In genomic region chr15:73369073-73369694, GRCh38 we compare ENCODE assay signal across 17 cellular contexts. TPM values are rescaled to one million over a fixed set of nuclear protein-coding genes. Genes with fewer than 3 reads are reported as not detected.
DNase-seq lines count a peak whose midpoint lies in the region; ATAC-seq and TF ChIP-seq lines count a peak whose summit lies in the region.
"Had no signal": no experiment of that assay in that cellular context is flagged by ENCODE, and none has a peak within 500 bp of the region (broad histone marks: within the 10 kb centered on the region; RNA-seq: fewer than 3 reads in every experiment).

No MANE protein-coding gene starts in this region.

- no peaks in the 10 kb centered on the region for H3K9me2 ChIP-seq in SK-N-SH

- peaks cover 51% of the 10 kb centered on the region for H3K27me3 Mint-ChIP-seq in WTC11 (ENCODE audit: low read depth)
- H3K27me3 Mint-ChIP-seq in activated T-helper 17 cell treated with anti-CD3 and anti-CD28 coated beads, Interleukin-2, amount 50 U/mL, for 72 hours, result peaks cover 46% of the 10 kb centered on the region

- TF ChIP-seq EP300 in SK-N-SH (IDR thresholded peaks at IDR 0.05; ENCODE audit: borderline replicate concordance in 1 of 2, low read depth in 1 of 2, low read length in 1 of 2), result no peak
- no peak for TF ChIP-seq EP300 in tibial nerve (IDR thresholded peaks at IDR 0.05)

- TF ChIP-seq POLR2A in tibial nerve (IDR thresholded peaks at IDR 0.05), result no peak

- H4K20me1 ChIP-seq in SK-N-SH (ENCODE audit: insufficient read depth), result no peaks in the 10 kb centered on the region
- H4K20me1 ChIP-seq in smooth muscle cell (ENCODE audit: low read depth), result no peaks in the 10 kb centered on the region

- no peaks in the 10 kb centered on the region for H3K79me2 ChIP-seq in SK-N-SH (ENCODE audit: insufficient read depth)
- no peaks in the 10 kb centered on the region for H3K79me2 ChIP-seq in smooth muscle cell (ENCODE audit: low read depth)

- DNase-seq in SK-N-SH, result peak; percentile 57
- DNase-seq in WTC11 (ENCODE audit: low spot score), result peak; percentile 49
- no peak for DNase-seq in smooth muscle cell (lab: John Stamatoyannopoulos, UW; ENCODE audit: unreplicated experiment)
- DNase-seq in tibial nerve (ENCODE audit: low spot score in 2 of 2), result no peak
- DNase-seq in left colon, result no peak
- DNase-seq: activated T-cell treated with anti-CD3 and anti-CD28 coated beads, Interleukin-2, amount 50 U/mL, for 4 hours; CD8-positive, alpha-beta memory T cell; naive B cell; NCI-H446 treated with DMSO at 0.1 percent for 48 hours; PC-3; SW 1271 had no signal

- 7% methylated on average over 22 of the region's 48 CpGs for WGBS in SK-N-SH (ENCODE audit: low lambda C conversion rate)
- 5% methylated on average over 45 of the region's 48 CpGs for WGBS in smooth muscle cell (ENCODE audit: low lambda C conversion rate)
- 1 to 3% methylated on average over 26 to 36 of the region's 48 CpGs for WGBS in tibial nerve, 2 donors

- H3K9me3 ChIP-seq in SK-N-SH, result no peaks in the 10 kb centered on the region
- H3K9me3 ChIP-seq in iPS-20b (ENCODE audit: insufficient read depth, low read depth, low read length), result no peaks in the 10 kb centered on the region
- no peaks in the 10 kb centered on the region for H3K9me3 ChIP-seq in smooth muscle cell (replicated peaks; ENCODE audit: low read depth)
- H3K9me3 ChIP-seq in tibial nerve, result no peaks in the 10 kb centered on the region

- no peaks in the 10 kb centered on the region for H3F3A ChIP-seq in SK-N-SH (replicated peaks; ENCODE audit: insufficient read depth)
- no peaks in the 10 kb centered on the region for H3F3A ChIP-seq in smooth muscle cell (ENCODE audit: low read depth)

- H2AFZ ChIP-seq in SK-N-SH (ENCODE audit: low read depth) (no peak overlapping the region), smooth muscle cell (ENCODE audit: low read depth) (no peak overlapping the region)

- H3K4me2 ChIP-seq in SK-N-SH (no peak overlapping the region), smooth muscle cell (peak overlapping the region; percentile 87)

- H3K36me3 Mint-ChIP-seq in WTC11, result no peaks in the 10 kb centered on the region
- H3K36me3 Mint-ChIP-seq in activated T-helper 17 cell treated with anti-CD3 and anti-CD28 coated beads, Interleukin-2, amount 50 U/mL, for 72 hours (ENCODE audit: low read depth), result no peaks in the 10 kb centered on the region
- H3K36me3 Mint-ChIP-seq: CD8-positive, alpha-beta memory T cell; naive B cell had no signal

- CTCF ChIA-PET in SK-N-SH (lab: Yijun Ruan, JAX), result interaction anchor here (1.3 to 1.5 kb wide), 3 partner anchors 9 to 267 kb away, joined by 3 to 6 read pairs (median 4); no protein-coding TSS in a partner anchor
- CTCF ChIA-PET in WTC11 (lab: Charles Lee), result interaction anchor here (0.6 to 1.7 kb wide), 6 partner anchors 16 to 336 kb away, joined by 3 to 6 read pairs (median 4); no protein-coding TSS in a partner anchor

- POLR2A ChIA-PET in SK-N-SH (lab: Yijun Ruan, JAX) (no interaction called here), WTC11 (lab: Charles Lee) (no interaction called here)

- no peak overlapping the region; a peak in 1 of 4 replicates for H3K4me3 ChIP-seq in SK-N-SH (ENCODE audit: low read depth in 2 of 2, low read length in 1 of 2)
- H3K4me3 ChIP-seq in iPS-20b (ENCODE audit: low read length), result peak overlapping the region; percentile 76
- peak overlapping the region; percentile 54 for H3K4me3 ChIP-seq in smooth muscle cell
- no peak overlapping the region for H3K4me3 ChIP-seq in tibial nerve

- H3K27ac Mint-ChIP-seq in WTC11, result no peak overlapping the region
- H3K27ac Mint-ChIP-seq in activated T-helper 17 cell treated with anti-CD3 and anti-CD28 coated beads, Interleukin-2, amount 50 U/mL, for 72 hours, result no peak overlapping the region
- H3K27ac Mint-ChIP-seq: CD8-positive, alpha-beta memory T cell; naive B cell had no signal

- H3K4me1 ChIP-seq in SK-N-SH (ENCODE audit: control insufficient read depth in 1 of 2, insufficient read depth in 2 of 2, low read depth in 1 of 2, low read length in 1 of 2) (peaks cover 0 to 8% of the 10 kb centered on the region in 2 experiments; a peak in 1 of 4 replicates), iPS-20b (ENCODE audit: insufficient read depth, low read length) (peaks cover 37% of the 10 kb centered on the region), smooth muscle cell (ENCODE audit: low read depth) (peaks cover 8% of the 10 kb centered on the region), tibial nerve (peaks cover 0 to 21% (median 0%) of the 10 kb centered on the region in 4 donors)

- no peaks in the 10 kb centered on the region for H3K36me3 ChIP-seq in SK-N-SH (replicated peaks in 1 of 2; ENCODE audit: control insufficient read depth in 1 of 2, insufficient read depth in 2 of 2, low read length in 1 of 2)
- H3K36me3 ChIP-seq in iPS-20b (ENCODE audit: insufficient read depth, low read depth, low read length), result no peaks in the 10 kb centered on the region
- no peaks in the 10 kb centered on the region for H3K36me3 ChIP-seq in smooth muscle cell (ENCODE audit: low read depth)
- no peaks in the 10 kb centered on the region for H3K36me3 ChIP-seq in tibial nerve

- no peak overlapping the region for H3K27ac ChIP-seq in SK-N-SH (ENCODE audit: low read depth in 2 of 2, low read length in 1 of 2)
- no peak overlapping the region for H3K27ac ChIP-seq in iPS-20b (ENCODE audit: low read length)
- H3K27ac ChIP-seq in smooth muscle cell (ENCODE audit: low read depth), result no peak overlapping the region
- no peak overlapping the region for H3K27ac ChIP-seq in tibial nerve

- peaks cover 52% of the 10 kb centered on the region for H3K4me1 Mint-ChIP-seq in WTC11
- no peaks in the 10 kb centered on the region for H3K4me1 Mint-ChIP-seq in activated T-helper 17 cell treated with anti-CD3 and anti-CD28 coated beads, Interleukin-2, amount 50 U/mL, for 72 hours

- no peak for TF ChIP-seq RAD21 in SK-N-SH (IDR thresholded peaks at IDR 0.05; ENCODE audit: low read length)

- TF ChIP-seq CTCF in SK-N-SH (IDR thresholded peaks at IDR 0.05), result no peak
- TF ChIP-seq CTCF in WTC11 (IDR thresholded peaks at IDR 0.05), result no peak
- no peak for TF ChIP-seq CTCF in smooth muscle cell (IDR thresholded peaks at IDR 0.05; ENCODE audit: borderline replicate concordance, insufficient read depth, poor library complexity, severe bottlenecking)
- no peak for TF ChIP-seq CTCF in tibial nerve (IDR thresholded peaks at IDR 0.05)

- peak overlapping the region; percentile 76 for H3K4me3 Mint-ChIP-seq in WTC11
- H3K4me3 Mint-ChIP-seq in activated T-helper 17 cell treated with anti-CD3 and anti-CD28 coated beads, Interleukin-2, amount 50 U/mL, for 72 hours, result no peak overlapping the region
- H3K4me3 Mint-ChIP-seq: activated T-cell treated with anti-CD3 and anti-CD28 coated beads, Interleukin-2, amount 50 U/mL, for 4 hours; CD8-positive, alpha-beta memory T cell; naive B cell had no signal

- ATAC-seq in SK-N-SH treated with all-trans-retinoic acid at 6 μM for 48 hours, result no peak
- ATAC-seq in WTC11, result peak; percentile 2; the same call in 1 of the 2 replicates
- no peak for ATAC-seq in left colon
- no peak for ATAC-seq in activated T-helper 17 cell treated with anti-CD3 and anti-CD28 coated beads, Interleukin-2, amount 50 U/mL, for 72 hours (replicated peaks)
- ATAC-seq: activated CD4-positive, CD25-positive, alpha-beta regulatory T cell treated with anti-CD3 and anti-CD28 coated beads, Interleukin-2, amount 50 U/mL, for 24 hours; activated T-cell treated with anti-CD3 and anti-CD28 coated beads, Interleukin-2, amount 50 U/mL, for 4 hours; PC-3 had no signal

- H3K9ac ChIP-seq in SK-N-SH, result no peak overlapping the region
- peak overlapping the region; percentile 27; the same call in 1 of the 2 replicates for H3K9ac ChIP-seq in iPS-20b (ENCODE audit: low read depth, low read length)
- no peak overlapping the region for H3K9ac ChIP-seq in smooth muscle cell (ENCODE audit: low read depth)

- intact Hi-C loops in left colon (cut with DNase I, micrococcal nuclease), result no loop called here

- H3K27me3 ChIP-seq in SK-N-SH (ENCODE audit: insufficient read depth), result peaks cover 39% of the 10 kb centered on the region
- H3K27me3 ChIP-seq in iPS-20b (ENCODE audit: insufficient read depth, low read length), result peaks cover 64% of the 10 kb centered on the region
- H3K27me3 ChIP-seq in smooth muscle cell (ENCODE audit: low read depth), result peaks cover 82% of the 10 kb centered on the region
- H3K27me3 ChIP-seq in tibial nerve, result peaks cover 0 to 52% of the 10 kb centered on the region in 2 donors

- no peaks in the 10 kb centered on the region for H3K9me3 Mint-ChIP-seq in WTC11
- no peaks in the 10 kb centered on the region for H3K9me3 Mint-ChIP-seq in activated T-helper 17 cell treated with anti-CD3 and anti-CD28 coated beads, Interleukin-2, amount 50 U/mL, for 72 hours
- H3K9me3 Mint-ChIP-seq: activated T-cell treated with anti-CD3 and anti-CD28 coated beads, Interleukin-2, amount 50 U/mL, for 4 hours; CD8-positive, alpha-beta memory T cell; naive B cell had no signal

TF ChIP-seq in SK-N-SH, 30 proteins besides CTCF, POLR2A, EP300 and RAD21 (continues in another document):
- no peak for TF ChIP-seq RXRA (IDR thresholded peaks at IDR 0.05; ENCODE audit: borderline replicate concordance, low read depth)
- no peak for TF ChIP-seq JUND (IDR thresholded peaks at IDR 0.05)
- no peak for TF ChIP-seq MXI1 (IDR thresholded peaks at IDR 0.05; ENCODE audit: low read depth, low read length)
- no peak for TF ChIP-seq CHD2 (IDR thresholded peaks at IDR 0.05; ENCODE audit: low read length, partially characterized antibody)

TF ChIP-seq in WTC11, 78 proteins besides CTCF, POLR2A, EP300 and RAD21 (continues in another document):
- TF ChIP-seq OVOL2 (CRISPR knock-in tag; IDR thresholded peaks at IDR 0.05; ENCODE audit: borderline replicate concordance) (no peak), NFATC4 (CRISPR knock-in tag; IDR thresholded peaks at IDR 0.05) (no peak), KAT7 (CRISPR knock-in tag; IDR thresholded peaks at IDR 0.05; ENCODE audit: borderline replicate concordance) (no peak), ZNF416 (CRISPR knock-in tag; IDR thresholded peaks at IDR 0.05) (no peak), TP53 (CRISPR knock-in tag; IDR thresholded peaks at IDR 0.05) (0 out of 2 replicates have a peak, but pooled peaks have one; percentile 17), ETV6 (CRISPR knock-in tag; IDR thresholded peaks at IDR 0.05) (no peak), HMGA2 (CRISPR knock-in tag; IDR thresholded peaks at IDR 0.05) (no peak), MYBL2 (CRISPR knock-in tag; IDR thresholded peaks at IDR 0.05) (peak; percentile 37; the same call in 1 of the 2 replicates), ATF1 (CRISPR knock-in tag; IDR thresholded peaks at IDR 0.05) (no peak)

RNA-seq across cellular contexts. Expression of gene HCN4, which starts 0.4 kb away (rescaled TPM):
- not detected in 2 replicates for polyA plus RNA-seq in SK-N-SH (2012; rRNA removed)
- not detected in 2 replicates for polyA plus RNA-seq in SK-N-SH (2012; cell fraction: cytosol; rRNA removed)
- not detected in 2 replicates for polyA plus RNA-seq in SK-N-SH (2012; cell fraction: nucleus; rRNA removed)
- 8.6 to 10.5 TPM (median 9.0 TPM) in 3 replicates for total RNA-seq in WTC11 (2021)
- total RNA-seq in smooth muscle cell, result not detected in 2 replicates
- polyA plus RNA-seq in smooth muscle cell, result 0.07 TPM in 1 of 2 replicates, not detected in the other
- total RNA-seq in tibial nerve, result not detected
- under 1 TPM; 0.12 to 0.28 TPM for total RNA-seq in left colon
- not detected for total RNA-seq in activated T-helper 17 cell treated with anti-CD3 and anti-CD28 coated beads, Interleukin-2, amount 50 U/mL, for 72 hours
- total RNA-seq: activated T-cell treated with anti-CD3 and anti-CD28 coated beads, Interleukin-2, amount 50 U/mL, for 4 hours; HT-29; PC-3 had no signal
- polyA plus RNA-seq: CD8-positive, alpha-beta memory T cell; keratinocyte had no signal

Comparison
In these comparisons a context has a peak if more than half of its experiments do, and no peak if none do; other contexts are left out.
1. DNase-seq: peak in SK-N-SH (single experiment) and WTC11 (single experiment); none in smooth muscle cell (single experiment), tibial nerve (0 of 2) and left colon (0 of 2).
2. H3K4me3 ChIP-seq: peak in iPS-20b (single experiment) and smooth muscle cell (single experiment); none in SK-N-SH (0 of 2) and tibial nerve (0 of 4).
3. Of the 6 proteins assayed by ChIP-seq in both WTC11 and SK-N-SH: peak only in WTC11: MAX; only in SK-N-SH: none; in both: none; in neither: 5.